Comparison of ENCODE assay signal across 10 cellular contexts in the genomic region with DNA sequence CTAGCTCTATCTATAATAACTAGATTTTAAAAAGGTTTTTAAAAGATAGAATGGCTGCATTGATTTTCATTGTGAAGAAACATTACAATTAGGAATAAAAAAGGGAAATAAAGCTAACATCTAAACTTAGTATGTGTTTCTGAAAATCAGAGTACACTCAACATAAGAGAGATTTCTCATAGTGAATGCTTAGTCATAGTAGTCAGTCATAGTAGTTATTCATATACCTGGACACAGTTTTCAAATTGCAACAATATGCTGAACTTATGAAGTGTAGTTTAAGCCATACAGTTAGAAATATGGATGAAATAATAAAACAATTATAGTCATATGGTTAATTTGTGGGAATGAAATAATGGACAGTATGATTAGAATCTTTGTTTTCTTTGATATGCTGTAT.
"Had no signal": no experiment of that assay in that cellular context is flagged by ENCODE, and none has a peak within 500 bp of the region (broad histone marks: within the 10 kb centered on the region; RNA-seq: fewer than 3 reads in every experiment).

No MANE protein-coding gene starts in this region.

- H3K4me3 ChIP-seq: GM23248, HAP-1, K562 had no signal

- H3K4me1 ChIP-seq: HAP-1 had no signal

- ATAC-seq: HCT116, K562 had no signal

- DNase-seq: GM23248, GOT3, H7, HFFc6, IMR-90, Karpas-422 had no signal

- H3K9ac ChIP-seq: GM23248, KMS-11 had no signal

- H3K4me3 Mint-ChIP-seq: HFFc6 had no signal

- H3K27ac Mint-ChIP-seq: HFFc6 had no signal

- H3K9me3 ChIP-seq: HAP-1 had no signal

- H2AFZ ChIP-seq: GM23248 had no signal

- H3K27ac ChIP-seq: GM23248, KMS-11 had no signal

- H3K4me2 ChIP-seq: KMS-11 had no signal

- H3K36me3 ChIP-seq: HAP-1 had no signal
